Comparison of ENCODE assay signal across 15 cellular contexts in genomic region chr12:132323171-132324010, GRCh38. TPM values are rescaled to one million over a fixed set of nuclear protein-coding genes. Genes with fewer than 3 reads are reported as not detected.
A peak's percentile ranks its signal among the peaks of the same experiment; 100 is the strongest.
DNase-seq lines count a peak whose midpoint lies in the region; ATAC-seq lines count a peak whose summit lies in the region.
"Had no signal": no experiment of that assay in that cellular context is flagged by ENCODE, and none has a peak within 500 bp of the region (broad histone marks: within the 10 kb centered on the region; RNA-seq: fewer than 3 reads in every experiment).

No MANE protein-coding gene starts in this region.

- no peak overlapping the region for H3K4me3 ChIP-seq in CD4-positive, alpha-beta memory T cell (ENCODE audit: low read length in 2 of 2)
- H3K4me3 ChIP-seq: tibial nerve had no signal

- CTCF ChIA-PET in CD4-positive, alpha-beta memory T cell (lab: Charles Lee; ENCODE audit: partially characterized antibody) = no interaction called here

- H3K4me1 ChIP-seq in CD4-positive, alpha-beta memory T cell (ENCODE audit: insufficient read depth, low read length) = no peaks in the 10 kb centered on the region

- no peaks in the 10 kb centered on the region for H3K36me3 ChIP-seq in CD4-positive, alpha-beta memory T cell (ENCODE audit: insufficient read depth, low read length)
- H3K36me3 ChIP-seq: brain microvascular endothelial cell, tibial nerve had no signal

- peaks cover 0 to 2% (median 0%) of the 10 kb centered on the region in 8 donors for H3K9me3 Mint-ChIP-seq in CD4-positive, alpha-beta memory T cell
- H3K9me3 Mint-ChIP-seq in central memory CD8-positive, alpha-beta T cell = no peaks in the 10 kb centered on the region

- no peaks in the 10 kb centered on the region for H3K9me3 ChIP-seq in CD4-positive, alpha-beta memory T cell (ENCODE audit: control insufficient read depth in 1 of 2, low read length in 2 of 2)
- H3K9me3 ChIP-seq: tibial nerve had no signal

- no peaks in the 10 kb centered on the region for H3K27me3 ChIP-seq in CD4-positive, alpha-beta memory T cell (ENCODE audit: insufficient read depth, low read length)

- no peaks in the 10 kb centered on the region for H3K36me3 Mint-ChIP-seq in CD4-positive, alpha-beta memory T cell
- no peaks in the 10 kb centered on the region for H3K36me3 Mint-ChIP-seq in central memory CD8-positive, alpha-beta T cell (ENCODE audit: insufficient read depth)

- peaks cover 0 to 23% (median 8%) of the 10 kb centered on the region in 4 donors for H3K4me1 Mint-ChIP-seq in CD4-positive, alpha-beta memory T cell
- no peaks in the 10 kb centered on the region for H3K4me1 Mint-ChIP-seq in central memory CD8-positive, alpha-beta T cell

- peak overlapping the region; percentile 32 to 93 (median 82) for H3K27ac Mint-ChIP-seq in CD4-positive, alpha-beta memory T cell
- peak overlapping the region; percentile 84 for H3K27ac Mint-ChIP-seq in central memory CD8-positive, alpha-beta T cell (ENCODE audit: low read depth)

- peak overlapping the region; percentile 64 to 80 (median 70) for H3K4me3 Mint-ChIP-seq in CD4-positive, alpha-beta memory T cell
- peak overlapping the region; percentile 69 for H3K4me3 Mint-ChIP-seq in central memory CD8-positive, alpha-beta T cell

- DNase-seq in CD4-positive, alpha-beta memory T cell = peak in 3 of 5 donors; percentile 22 to 33 (median 25)
- DNase-seq in RPMI8226 (peak; percentile 34), posterior cingulate gyrus (peak in 7 of 10 donors; percentile 42 to 94 (median 56)), NCI-H524 treated with DMSO at 0.1 percent for 48 hours (lab: John Stamatoyannopoulos, UW) (no peak)
- no peak for DNase-seq in central memory CD8-positive, alpha-beta T cell (ENCODE audit: low spot score in 2 of 2)
- DNase-seq: brain microvascular endothelial cell, hypothalamus, Karpas-422, midbrain, NCI-H2081 had no signal

- no peak overlapping the region for H3K27ac ChIP-seq in CD4-positive, alpha-beta memory T cell (ENCODE audit: low read depth, low read length)
- H3K27ac ChIP-seq: brain microvascular endothelial cell, tibial nerve had no signal

- intact Hi-C loops in CD4-positive, alpha-beta memory T cell (cut with micrococcal nuclease) = no loop called here
- intact Hi-C loops in posterior cingulate gyrus (cut with DNase I) = no loop called here

- peaks cover 18 to 19% of the 10 kb centered on the region in 2 donors for H3K27me3 Mint-ChIP-seq in CD4-positive, alpha-beta memory T cell
- peaks cover 21% of the 10 kb centered on the region for H3K27me3 Mint-ChIP-seq in central memory CD8-positive, alpha-beta T cell

- POLR2A ChIA-PET in CD4-positive, alpha-beta memory T cell (lab: Charles Lee; ENCODE audit: partially characterized antibody) = interaction anchor here (0.9 kb wide), 1 partner anchor 134 kb away, joined by 3 read pairs; no protein-coding TSS in a partner anchor

- peak; percentile 73 for ATAC-seq in central memory CD8-positive, alpha-beta T cell (replicated peaks; ENCODE audit: extremely low read depth, poor library complexity, severe bottlenecking)
- ATAC-seq in HG02798 (IDR thresholded peaks at IDR 0.05; ENCODE audit: poor library complexity, unreplicated experiment) (no peak), GM21717 (IDR thresholded peaks at IDR 0.05; ENCODE audit: unreplicated experiment) (no peak), HG03342 (IDR thresholded peaks at IDR 0.05; ENCODE audit: unreplicated experiment) (no peak)

RNA-seq across cellular contexts. Expression of gene GALNT9, which starts 6.0 kb away (rescaled TPM):
- not detected for total RNA-seq in CD4-positive, alpha-beta memory T cell
- polyA plus RNA-seq in CD4-positive, alpha-beta memory T cell = under 1 TPM in 1 of 2 donors, not detected in 1; 0.61 TPM
- total RNA-seq: activated CD8-positive, alpha-beta memory T cell treated with anti-CD3 and anti-CD28 coated beads for 36 hours had no signal

Comparison
In these comparisons a context has a peak if more than half of its experiments do, and no peak if none do; other contexts are left out.
1. DNase-seq: peak in CD4-positive, alpha-beta memory T cell (3 of 5), RPMI8226 (single experiment) and posterior cingulate gyrus (7 of 10); none in central memory CD8-positive, alpha-beta T cell (0 of 2) and NCI-H524 treated with DMSO at 0.1 percent for 48 hours (single experiment).